ENCODE assay signal across 19 cellular contexts in genomic region chr3:195297446-195297845, GRCh38. TPM values are rescaled to one million over a fixed set of nuclear protein-coding genes. Genes with fewer than 3 reads are reported as not detected.
DNase-seq lines count a peak whose midpoint lies in the region; ATAC-seq and TF ChIP-seq lines count a peak whose summit lies in the region.
"Had no signal": no experiment of that assay in that cellular context is flagged by ENCODE, and none has a peak within 500 bp of the region (broad histone marks: within the 10 kb centered on the region; RNA-seq: fewer than 3 reads in every experiment).

No MANE protein-coding gene starts in this region.

- H3K27ac ChIP-seq in brain microvascular endothelial cell, result no peak overlapping the region
- H3K27ac ChIP-seq: BLaER1, gastrocnemius medialis, RWPE1 had no signal

- in situ Hi-C loops in brain microvascular endothelial cell (cut with HindIII; ENCODE audit: low pct_ligation_motif_present, low sequenced_read_pairs), result loop anchor here (25.0 kb wide), 1 partner anchor 215 kb away; no protein-coding TSS in a partner anchor

- H3K4me3 Mint-ChIP-seq in activated T-cell treated with anti-CD3 and anti-CD28 coated beads, Interleukin-2, amount 50 U/mL, for 72 hours, result no peak overlapping the region
- no peak overlapping the region for H3K4me3 Mint-ChIP-seq in activated T-cell treated with anti-CD3 and anti-CD28 coated beads, Interleukin-2, amount 50 U/mL, for 4 hours
- no peak overlapping the region for H3K4me3 Mint-ChIP-seq in naive thymus-derived CD8-positive, alpha-beta T cell
- H3K4me3 Mint-ChIP-seq: activated CD8-positive, alpha-beta memory T cell treated with anti-CD3 and anti-CD28 coated beads, Interleukin-2, amount 10 ng/mL, durations not matched to agents 7 days and 5 days had no signal

- H3K27ac Mint-ChIP-seq in activated T-cell treated with anti-CD3 and anti-CD28 coated beads, Interleukin-2, amount 50 U/mL, for 72 hours, result peak overlapping the region; percentile 17
- peak overlapping the region in 8 of 10 donors; percentile 3 to 90 (median 36) for H3K27ac Mint-ChIP-seq in naive thymus-derived CD8-positive, alpha-beta T cell
- H3K27ac Mint-ChIP-seq: activated CD8-positive, alpha-beta memory T cell treated with anti-CD3 and anti-CD28 coated beads, Interleukin-2, amount 10 ng/mL, durations not matched to agents 7 days and 5 days had no signal

- H3K27me3 Mint-ChIP-seq in activated T-cell treated with anti-CD3 and anti-CD28 coated beads, Interleukin-2, amount 50 U/mL, for 72 hours (ENCODE audit: low read depth), result no peaks in the 10 kb centered on the region
- no peaks in the 10 kb centered on the region for H3K27me3 Mint-ChIP-seq in activated T-cell treated with anti-CD3 and anti-CD28 coated beads, Interleukin-2, amount 50 U/mL, for 4 hours (ENCODE audit: low read depth)
- no peaks in the 10 kb centered on the region for H3K27me3 Mint-ChIP-seq in naive thymus-derived CD8-positive, alpha-beta T cell
- H3K27me3 Mint-ChIP-seq: activated CD8-positive, alpha-beta memory T cell treated with anti-CD3 and anti-CD28 coated beads, Interleukin-2, amount 10 ng/mL, durations not matched to agents 7 days and 5 days had no signal

- POLR2A ChIA-PET in naive thymus-derived CD8-positive, alpha-beta T cell (lab: Charles Lee), result no interaction called here

- H3K36me3 Mint-ChIP-seq in activated T-cell treated with anti-CD3 and anti-CD28 coated beads, Interleukin-2, amount 50 U/mL, for 72 hours (ENCODE audit: insufficient read depth in 2 of 2), result peaks cover 2 to 3% of the 10 kb centered on the region in 2 donors
- H3K36me3 Mint-ChIP-seq in activated T-cell treated with anti-CD3 and anti-CD28 coated beads, Interleukin-2, amount 50 U/mL, for 4 hours (ENCODE audit: insufficient read depth), result peaks cover 23% of the 10 kb centered on the region
- peaks cover 0 to 84% (median 11%) of the 10 kb centered on the region in 3 donors for H3K36me3 Mint-ChIP-seq in naive thymus-derived CD8-positive, alpha-beta T cell

- H3K4me1 Mint-ChIP-seq in activated T-cell treated with anti-CD3 and anti-CD28 coated beads, Interleukin-2, amount 50 U/mL, for 72 hours (ENCODE audit: low read depth), result no peaks in the 10 kb centered on the region
- H3K4me1 Mint-ChIP-seq in activated T-cell treated with anti-CD3 and anti-CD28 coated beads, Interleukin-2, amount 50 U/mL, for 4 hours (ENCODE audit: low read depth), result no peaks in the 10 kb centered on the region
- peaks cover 0 to 9% (median 5%) of the 10 kb centered on the region in 4 donors for H3K4me1 Mint-ChIP-seq in naive thymus-derived CD8-positive, alpha-beta T cell
- H3K4me1 Mint-ChIP-seq: activated CD8-positive, alpha-beta memory T cell treated with anti-CD3 and anti-CD28 coated beads, Interleukin-2, amount 10 ng/mL, durations not matched to agents 7 days and 5 days had no signal

- H3K9me3 Mint-ChIP-seq in activated T-cell treated with anti-CD3 and anti-CD28 coated beads, Interleukin-2, amount 50 U/mL, for 72 hours, result no peaks in the 10 kb centered on the region
- no peaks in the 10 kb centered on the region for H3K9me3 Mint-ChIP-seq in activated T-cell treated with anti-CD3 and anti-CD28 coated beads, Interleukin-2, amount 50 U/mL, for 4 hours
- no peaks in the 10 kb centered on the region for H3K9me3 Mint-ChIP-seq in naive thymus-derived CD8-positive, alpha-beta T cell

- H3K36me3 ChIP-seq in brain microvascular endothelial cell (replicated peaks), result peaks cover 5% of the 10 kb centered on the region

- no peak for DNase-seq in activated T-cell treated with anti-CD3 and anti-CD28 coated beads, Interleukin-2, amount 50 U/mL, for 72 hours
- DNase-seq in activated T-cell treated with anti-CD3 and anti-CD28 coated beads, Interleukin-2, amount 50 U/mL, for 4 hours, result no peak
- DNase-seq in naive thymus-derived CD8-positive, alpha-beta T cell, result no peak
- no peak for DNase-seq in NCI-H748 treated with DMSO at 0.1 percent for 48 hours (lab: John Stamatoyannopoulos, UW)
- DNase-seq in NCI-H2196 treated with DMSO at 0.1 percent for 48 hours (lab: John Stamatoyannopoulos, UW; ENCODE audit: unreplicated experiment), result no peak
- no peak for DNase-seq in brain microvascular endothelial cell
- DNase-seq: activated CD8-positive, alpha-beta memory T cell treated with anti-CD3 and anti-CD28 coated beads, Interleukin-2, amount 10 ng/mL, durations not matched to agents 7 days and 5 days; activated gamma-delta T cell; amniotic stem cell; DMS153; gastrocnemius medialis; GDM1; kidney glomerular epithelial cell; mesenchymal stem cell; NCI-H2029 treated with DMSO at 0.1 percent for 48 hours had no signal

- H3K27me3 ChIP-seq in brain microvascular endothelial cell (replicated peaks), result no peaks in the 10 kb centered on the region
- H3K27me3 ChIP-seq: BLaER1, gastrocnemius medialis had no signal

- H3K4me3 ChIP-seq in brain microvascular endothelial cell (ENCODE audit: low read depth, low read length), result no peak overlapping the region
- H3K4me3 ChIP-seq: BLaER1, gastrocnemius medialis had no signal

- ATAC-seq in activated T-cell treated with anti-CD3 and anti-CD28 coated beads, Interleukin-2, amount 50 U/mL, for 72 hours (replicated peaks in 1 of 2), result no peak
- ATAC-seq in activated T-cell treated with anti-CD3 and anti-CD28 coated beads, Interleukin-2, amount 50 U/mL, for 4 hours, result no peak
- peak; percentile 69 for ATAC-seq in GM19463 (IDR thresholded peaks at IDR 0.05; ENCODE audit: unreplicated experiment)
- ATAC-seq in HG03196 (IDR thresholded peaks at IDR 0.05; ENCODE audit: unreplicated experiment), result peak; percentile 74
- ATAC-seq in naive thymus-derived CD8-positive, alpha-beta T cell, result no peak
- ATAC-seq: activated CD8-positive, alpha-beta memory T cell treated with anti-CD3 and anti-CD28 coated beads, Interleukin-2, amount 10 ng/mL, durations not matched to agents 7 days and 5 days; gastrocnemius medialis had no signal

- TF ChIP-seq CTCF in brain microvascular endothelial cell (IDR thresholded peaks at IDR 0.05; ENCODE audit: low read depth, low read length, missing control alignments), result no peak

RNA-seq across cellular contexts. Expression of gene XXYLT1, which starts 26.5 kb away (rescaled TPM):
- total RNA-seq in activated T-cell treated with anti-CD3 and anti-CD28 coated beads, Interleukin-2, amount 50 U/mL, for 72 hours, result 1 to 10 TPM; 6.2 to 6.6 TPM
- total RNA-seq in activated T-cell treated with anti-CD3 and anti-CD28 coated beads, Interleukin-2, amount 50 U/mL, for 4 hours, result 10 to 100 TPM in 1 of 3 donors, 1 to 10 TPM in 2; 8.6 to 10.6 (median 8.8) TPM
- total RNA-seq in naive thymus-derived CD8-positive, alpha-beta T cell, result 1 to 10 TPM; 5.4 to 5.6 TPM
- 1 to 10 TPM; 6.3 to 8.3 (median 7.2) TPM for polyA plus RNA-seq in naive thymus-derived CD8-positive, alpha-beta T cell

Comparison
In these comparisons a context has a peak if more than half of its experiments do, and no peak if none do; other contexts are left out.
1. ATAC-seq: peak in GM19463 (single experiment) and HG03196 (single experiment); none in activated T-cell treated with anti-CD3 and anti-CD28 coated beads, Interleukin-2, amount 50 U/mL, for 72 hours (0 of 2), activated T-cell treated with anti-CD3 and anti-CD28 coated beads, Interleukin-2, amount 50 U/mL, for 4 hours (0 of 2) and naive thymus-derived CD8-positive, alpha-beta T cell (0 of 2).